8 cellular contexts compared by ENCODE assay signal in the genomic region with DNA sequence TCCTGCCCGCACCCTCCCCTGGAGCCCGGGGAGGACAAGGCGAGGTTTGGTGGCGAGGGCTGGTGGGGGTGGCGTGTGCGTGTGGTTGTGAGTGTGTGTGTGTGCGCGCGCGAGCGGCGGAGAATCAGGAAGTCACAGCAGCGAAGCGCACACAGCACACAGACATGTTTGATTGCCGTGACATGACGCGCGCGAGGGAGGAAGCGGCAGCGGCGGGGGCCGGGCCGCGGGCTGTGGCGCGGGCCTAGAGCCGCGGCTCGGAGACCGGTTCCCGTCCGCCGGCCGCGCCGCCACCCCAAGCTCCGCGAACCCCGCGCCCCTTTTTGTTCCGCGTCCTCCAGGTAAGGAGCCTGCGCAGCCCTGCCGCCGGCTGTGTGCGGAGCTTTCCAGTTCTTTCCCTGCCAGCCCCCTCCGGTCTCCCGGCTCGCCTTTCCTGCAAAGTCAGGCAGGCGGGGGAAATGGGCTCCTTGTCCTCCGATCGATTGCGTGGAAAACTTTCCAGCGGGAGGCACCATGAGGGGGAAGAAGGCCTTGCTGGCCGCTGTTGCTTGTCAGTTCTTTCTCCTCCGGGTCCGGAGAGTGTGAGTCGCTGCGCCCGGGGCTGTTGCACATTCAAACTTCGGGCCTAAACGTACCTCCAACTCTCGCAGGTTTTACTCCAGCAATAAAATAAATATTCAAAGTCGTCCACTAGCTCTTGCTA. TPM values are rescaled to one million over a fixed set of nuclear protein-coding genes. Genes with fewer than 3 reads are reported as not detected.
DNase-seq lines count a peak whose midpoint lies in the region; ATAC-seq, FAIRE-seq and TF ChIP-seq lines count a peak whose summit lies in the region.

No MANE protein-coding gene starts in this region.

- DNase-seq in AML-193 (lab: John Stamatoyannopoulos, UW) (peak; percentile 59 to 67), RCC 7860 (ENCODE audit: low spot score) (peak; percentile 54), fibroblast of peridontal ligament (ENCODE audit: extremely low read depth) (peak; percentile 74), natural killer cell (peak; percentile 80)
- peak; percentile 71 for DNase-seq in activated T-helper 9 cell treated with anti-CD3 and anti-CD28 coated beads, Interleukin-2, amount 50 U/mL, for 16 hours (ENCODE audit: low read depth)
- peak; percentile 65 to 88 (median 81) for DNase-seq in stimulated activated naive CD4-positive, alpha-beta T cell (lab: John Stamatoyannopoulos, UW)

- H3K4me3 Mint-ChIP-seq in natural killer cell, result peak overlapping the region; percentile 99

- H3K27ac Mint-ChIP-seq in natural killer cell, result peak overlapping the region; percentile 97 to 99

- H3K27me3 Mint-ChIP-seq in natural killer cell (ENCODE audit: low read depth in 2 of 2), result peaks cover 0 to 3% of the 10 kb centered on the region in 2 donors

- ATAC-seq in GM19025 (IDR thresholded peaks at IDR 0.05; ENCODE audit: low read depth, unreplicated experiment), result peak; percentile 20
- peak; percentile 28 for ATAC-seq in HG03432 (IDR thresholded peaks at IDR 0.05; ENCODE audit: unreplicated experiment)
- peak; percentile 50 to 74 (median 62) for ATAC-seq in natural killer cell

- no peaks in the 10 kb centered on the region for H3K36me3 Mint-ChIP-seq in natural killer cell

- no peak for TF ChIP-seq CTCF in natural killer cell (IDR thresholded peaks at IDR 0.05)

- no peaks in the 10 kb centered on the region for H3K9me3 Mint-ChIP-seq in natural killer cell

- intact Hi-C loops in natural killer cell (cut with micrococcal nuclease), result loop anchor here (5.0 to 10.0 kb wide), 3 partner anchors 137 to 1743 kb away; a partner anchor contains a TSS

- H3K4me1 Mint-ChIP-seq in natural killer cell, result peaks cover 49 to 60% of the 10 kb centered on the region in 2 donors

- no peak for FAIRE-seq in RCC 7860 (lab: Jason Lieb, UNC)

RNA-seq across cellular contexts. Expression of a gene that starts 2.5 kb away (rescaled TPM):
- 100 to 1,000 TPM; 303 to 324 (median 308) TPM for total RNA-seq in natural killer cell

Comparison
In these comparisons a context has a peak if more than half of its experiments do, and no peak if none do; other contexts are left out.
1. Peak in every context shown above with its lines: DNase-seq and ATAC-seq.